ENCODE assay signal across 9 cellular contexts in genomic region chr6:23414204-23414501, GRCh38.
DNase-seq lines count a peak whose midpoint lies in the region; ATAC-seq and TF ChIP-seq lines count a peak whose summit lies in the region.
"Had no signal": no experiment of that assay in that cellular context is flagged by ENCODE, and none has a peak within 500 bp of the region (broad histone marks: within the 10 kb centered on the region; RNA-seq: fewer than 3 reads in every experiment).

No MANE protein-coding gene starts in this region.

- H3K4me1 ChIP-seq in adipocyte (ENCODE audit: control insufficient read depth, insufficient read depth, low read length) (peaks cover 9% of the 10 kb centered on the region), left lung (no peaks in the 10 kb centered on the region)

- H3K9me3 ChIP-seq in adipocyte (ENCODE audit: control insufficient read depth, low read length), result no peaks in the 10 kb centered on the region
- H3K9me3 ChIP-seq in left lung, result no peaks in the 10 kb centered on the region
- H3K9me3 ChIP-seq in CD4-positive, alpha-beta T cell (ENCODE audit: control insufficient read depth, low read length), result no peaks in the 10 kb centered on the region

- intact Hi-C loops in left lung (cut with DNase I), result no loop called here
- intact Hi-C loops in CD4-positive, alpha-beta T cell (cut with DNase I, micrococcal nuclease), result no loop called here

- TF ChIP-seq CTCF in left lung (IDR thresholded peaks at IDR 0.05), result no peak
- TF ChIP-seq CTCF in CD4-positive, alpha-beta T cell (IDR thresholded peaks at IDR 0.05), result no peak

- H3K9ac ChIP-seq in adipocyte (ENCODE audit: low read length), result peak overlapping the region; percentile 25

- CTCF ChIA-PET in CD4-positive, alpha-beta T cell (lab: Charles Lee), result no interaction called here

- H3K9me3 Mint-ChIP-seq in CD4-positive, alpha-beta T cell, result no peaks in the 10 kb centered on the region

- POLR2A ChIA-PET in CD4-positive, alpha-beta T cell (lab: Charles Lee), result no interaction called here

- H3K27me3 ChIP-seq in adipocyte (replicated peaks; ENCODE audit: control insufficient read depth, insufficient read depth, low read length) (no peaks in the 10 kb centered on the region), left lung (no peaks in the 10 kb centered on the region)
- no peaks in the 10 kb centered on the region for H3K27me3 ChIP-seq in CD4-positive, alpha-beta T cell (ENCODE audit: control insufficient read depth, insufficient read depth, low read length)

- H3K27ac Mint-ChIP-seq in CD4-positive, alpha-beta T cell, result no peak overlapping the region
- H3K27ac Mint-ChIP-seq: stimulated activated naive CD8-positive, alpha-beta T cell treated with anti-CD3 and anti-CD28 coated beads, Interleukin-15, Interleukin-2, amounts not matched to agents 100 ng/mL and 50 ng/mL, for 24 hours had no signal

- peak; percentile 66 for ATAC-seq in left lung
- no peak for ATAC-seq in HG03469 (IDR thresholded peaks at IDR 0.05; ENCODE audit: unreplicated experiment)
- no peak for ATAC-seq in GM21619 (IDR thresholded peaks at IDR 0.05; ENCODE audit: unreplicated experiment)
- ATAC-seq in CD4-positive, alpha-beta T cell (ENCODE audit: poor library complexity), result no peak

- no peak for TF ChIP-seq POLR2A in erythroblast (IDR thresholded peaks at IDR 0.05; ENCODE audit: low read length)

- H3K4me1 Mint-ChIP-seq in CD4-positive, alpha-beta T cell (ENCODE audit: low read depth), result no peaks in the 10 kb centered on the region

- peak; percentile 83 for DNase-seq in EH (ENCODE audit: low read depth)
- DNase-seq in HT-29 (ENCODE audit: low spot score), result peak; percentile 2
- peak; percentile 89 for DNase-seq in adipocyte (ENCODE audit: low read depth)
- DNase-seq in left lung, result no peak
- no peak for DNase-seq in erythroblast (lab: John Stamatoyannopoulos, UW)
- DNase-seq in CD4-positive, alpha-beta T cell, result no peak

- no peaks in the 10 kb centered on the region for H3K36me3 ChIP-seq in adipocyte (ENCODE audit: control insufficient read depth, insufficient read depth, low read length, severe bottlenecking)
- no peaks in the 10 kb centered on the region for H3K36me3 ChIP-seq in left lung

- H3K4me3 ChIP-seq in adipocyte (ENCODE audit: low read length) (no peak overlapping the region), left lung (no peak overlapping the region)

- no peaks in the 10 kb centered on the region for H3K27me3 Mint-ChIP-seq in CD4-positive, alpha-beta T cell
- H3K27me3 Mint-ChIP-seq: stimulated activated naive CD8-positive, alpha-beta T cell treated with anti-CD3 and anti-CD28 coated beads, Interleukin-15, Interleukin-2, amounts not matched to agents 100 ng/mL and 50 ng/mL, for 24 hours had no signal

- H3K27ac ChIP-seq in left lung, result no peak overlapping the region
- no peak overlapping the region for H3K27ac ChIP-seq in CD4-positive, alpha-beta T cell (ENCODE audit: low read depth, low read length)

- no peaks in the 10 kb centered on the region for H3K36me3 Mint-ChIP-seq in CD4-positive, alpha-beta T cell (ENCODE audit: low read depth)

- no peak overlapping the region for H3K4me3 Mint-ChIP-seq in CD4-positive, alpha-beta T cell
- H3K4me3 Mint-ChIP-seq: stimulated activated naive CD8-positive, alpha-beta T cell treated with anti-CD3 and anti-CD28 coated beads, Interleukin-15, Interleukin-2, amounts not matched to agents 100 ng/mL and 50 ng/mL, for 24 hours had no signal

Comparison
In these comparisons a context has a peak if more than half of its experiments do, and no peak if none do; other contexts are left out.
1. DNase-seq: peak in EH (single experiment), HT-29 (single experiment) and adipocyte (single experiment); none in left lung (0 of 2), erythroblast (0 of 2) and CD4-positive, alpha-beta T cell (0 of 10).